11 cellular contexts compared by ENCODE assay signal in genomic region chr5:80140496-80140895, GRCh38.
DNase-seq lines count a peak whose midpoint lies in the region; ATAC-seq, FAIRE-seq and TF ChIP-seq lines count a peak whose summit lies in the region.
"Had no signal": no experiment of that assay in that cellular context is flagged by ENCODE, and none has a peak within 500 bp of the region (broad histone marks: within the 10 kb centered on the region; RNA-seq: fewer than 3 reads in every experiment).

No MANE protein-coding gene starts in this region.

- no peak overlapping the region for H3K4me3 ChIP-seq in BLaER1 treated with 17β-estradiol and CSF1 and Interleukin-3, amounts not matched to agents 10 nM and 100 nM
- H3K4me3 ChIP-seq: GM12878 had no signal

- H3K36me3 ChIP-seq in BLaER1 treated with 17β-estradiol and CSF1 and Interleukin-3, amounts not matched to agents 10 nM and 100 nM = peaks cover 0 to 54% (median 33%) of the 10 kb centered on the region in 11 experiments; a peak in 19 of 22 replicates

- FAIRE-seq in D721Med (lab: Jason Lieb, UNC) = no peak
- FAIRE-seq: GM12878 had no signal

- H3K27me3 Mint-ChIP-seq in activated CD4-positive, alpha-beta T cell treated with anti-CD3 and anti-CD28 coated beads, Interleukin-2, amount 10 ng/mL, durations not matched to agents 24 days and 14 days = no peaks in the 10 kb centered on the region
- H3K27me3 Mint-ChIP-seq in dendritic cell treated with granulocyte-macrophage colony-stimulating factor and Interleukin-4, amounts not matched to agents 40 ng/mL and 50 ng/mL, for 4 days = no peaks in the 10 kb centered on the region

- H3K27ac ChIP-seq in BLaER1 treated with 17β-estradiol and CSF1 and Interleukin-3, amounts not matched to agents 10 nM and 100 nM = peak overlapping the region; percentile 80 to 99 (median 95)

- TF ChIP-seq CTCF in D721Med (IDR thresholded peaks at IDR 0.05; ENCODE audit: insufficient read depth, missing control alignments) = no peak

- H3K4me1 Mint-ChIP-seq in activated CD4-positive, alpha-beta T cell treated with anti-CD3 and anti-CD28 coated beads, Interleukin-2, amount 10 ng/mL, durations not matched to agents 24 days and 14 days = peaks cover 58% of the 10 kb centered on the region
- H3K4me1 Mint-ChIP-seq in dendritic cell treated with granulocyte-macrophage colony-stimulating factor and Interleukin-4, amounts not matched to agents 40 ng/mL and 50 ng/mL, for 4 days (ENCODE audit: low read depth) = peaks cover 87% of the 10 kb centered on the region

- ATAC-seq in GM18520 (IDR thresholded peaks at IDR 0.05; ENCODE audit: unreplicated experiment) = no peak
- ATAC-seq: GM12878 had no signal

- H3K4me1 ChIP-seq in BLaER1 treated with 17β-estradiol and CSF1 and Interleukin-3, amounts not matched to agents 10 nM and 100 nM = peaks cover 94 to 100% (median 100%) of the 10 kb centered on the region in 10 experiments

- DNase-seq in activated CD4-positive, alpha-beta T cell treated with anti-CD3 and anti-CD28 coated beads, Interleukin-2, amount 10 ng/mL, durations not matched to agents 24 days and 14 days = no peak
- peak; percentile 76 for DNase-seq in stimulated activated CD4-positive, alpha-beta T cell treated with anti-CD3 and anti-CD28 coated beads, Interleukin-15, amount 100 ng/mL, for 24 hours
- DNase-seq in D721Med (ENCODE audit: insufficient read length, low spot score) (no peak), DMS153 treated with DMSO at 0.1 percent for 48 hours (lab: John Stamatoyannopoulos, UW; ENCODE audit: unreplicated experiment) (no peak), C1 segment of cervical spinal cord (lab: John Stamatoyannopoulos, UW) (no peak)
- DNase-seq: AML-193, kidney glomerular epithelial cell had no signal

- peak overlapping the region; percentile 84 for H3K27ac Mint-ChIP-seq in activated CD4-positive, alpha-beta T cell treated with anti-CD3 and anti-CD28 coated beads, Interleukin-2, amount 10 ng/mL, durations not matched to agents 24 days and 14 days
- H3K27ac Mint-ChIP-seq in dendritic cell treated with granulocyte-macrophage colony-stimulating factor and Interleukin-4, amounts not matched to agents 40 ng/mL and 50 ng/mL, for 4 days = peak overlapping the region; percentile 89

- no peaks in the 10 kb centered on the region for H4K20me1 ChIP-seq in BLaER1 treated with 17β-estradiol and CSF1 and Interleukin-3, amounts not matched to agents 10 nM and 100 nM

- H3K9ac ChIP-seq in BLaER1 treated with 17β-estradiol and CSF1 and Interleukin-3, amounts not matched to agents 10 nM and 100 nM = peak overlapping the region; percentile 36 to 86 (median 83); a peak in 20 of 22 replicates

- H3K27me3 ChIP-seq in BLaER1 treated with 17β-estradiol and CSF1 and Interleukin-3, amounts not matched to agents 10 nM and 100 nM = no peaks in the 10 kb centered on the region

- intact Hi-C loops in activated CD4-positive, alpha-beta T cell treated with anti-CD3 and anti-CD28 coated beads, Interleukin-2, amount 10 ng/mL, durations not matched to agents 24 days and 14 days (cut with micrococcal nuclease) = loop anchor here (1.0 kb wide), 1 partner anchor 14 kb away; no protein-coding TSS in a partner anchor
- intact Hi-C loops in dendritic cell treated with granulocyte-macrophage colony-stimulating factor and Interleukin-4, amounts not matched to agents 40 ng/mL and 50 ng/mL, for 4 days (cut with micrococcal nuclease) = loop anchor here (2.0 kb wide), 1 partner anchor 14 kb away; no protein-coding TSS in a partner anchor

- H3K36me3 Mint-ChIP-seq in activated CD4-positive, alpha-beta T cell treated with anti-CD3 and anti-CD28 coated beads, Interleukin-2, amount 10 ng/mL, durations not matched to agents 24 days and 14 days (ENCODE audit: low read depth) = peaks cover 34% of the 10 kb centered on the region
- H3K36me3 Mint-ChIP-seq in dendritic cell treated with granulocyte-macrophage colony-stimulating factor and Interleukin-4, amounts not matched to agents 40 ng/mL and 50 ng/mL, for 4 days (ENCODE audit: low read depth) = peaks cover 48% of the 10 kb centered on the region

- no peaks in the 10 kb centered on the region for H3K9me3 ChIP-seq in BLaER1 treated with 17β-estradiol and CSF1 and Interleukin-3, amounts not matched to agents 10 nM and 100 nM (replicated peaks in 1 of 11)

- H3K4me3 Mint-ChIP-seq in activated CD4-positive, alpha-beta T cell treated with anti-CD3 and anti-CD28 coated beads, Interleukin-2, amount 10 ng/mL, durations not matched to agents 24 days and 14 days = peak overlapping the region; percentile 61
- H3K4me3 Mint-ChIP-seq in dendritic cell treated with granulocyte-macrophage colony-stimulating factor and Interleukin-4, amounts not matched to agents 40 ng/mL and 50 ng/mL, for 4 days = no peak overlapping the region

- no peaks in the 10 kb centered on the region for H3K9me3 Mint-ChIP-seq in activated CD4-positive, alpha-beta T cell treated with anti-CD3 and anti-CD28 coated beads, Interleukin-2, amount 10 ng/mL, durations not matched to agents 24 days and 14 days
- no peaks in the 10 kb centered on the region for H3K9me3 Mint-ChIP-seq in dendritic cell treated with granulocyte-macrophage colony-stimulating factor and Interleukin-4, amounts not matched to agents 40 ng/mL and 50 ng/mL, for 4 days

- H3K4me2 ChIP-seq in BLaER1 treated with 17β-estradiol and CSF1 and Interleukin-3, amounts not matched to agents 10 nM and 100 nM = peak overlapping the region; percentile 79 to 95 (median 90)
